In the genomic region with DNA sequence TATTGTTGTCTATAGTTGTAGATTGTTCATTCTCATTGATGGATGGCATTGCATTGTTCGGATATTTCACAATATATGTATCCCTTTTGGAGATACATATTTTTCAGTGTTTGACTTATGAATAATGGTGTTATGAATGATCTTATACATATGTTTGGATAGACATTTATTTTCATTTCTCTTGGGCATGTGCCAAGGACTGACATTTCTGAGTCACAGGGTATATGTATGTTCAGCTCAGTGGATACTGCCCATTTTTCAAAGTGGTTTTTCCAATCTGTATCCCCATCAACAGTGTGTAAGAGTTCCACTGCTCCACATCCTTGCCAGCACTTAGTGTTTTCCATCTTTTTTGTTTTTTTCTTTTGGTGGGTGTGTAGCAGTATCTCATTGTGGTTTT, we compare ENCODE assay signal across 17 cellular contexts. TPM values are rescaled to one million over a fixed set of nuclear protein-coding genes. Genes with fewer than 3 reads are reported as not detected.
"Had no signal": no experiment of that assay in that cellular context is flagged by ENCODE, and none has a peak within 500 bp of the region (broad histone marks: within the 10 kb centered on the region; RNA-seq: fewer than 3 reads in every experiment).

No MANE protein-coding gene starts in this region.

- H3K27me3 ChIP-seq: esophagus squamous epithelium, left lung, thyroid gland had no signal

- H3K4me1 ChIP-seq: adrenal gland, esophagus squamous epithelium, left lung, thyroid gland had no signal

- H3K9me3 ChIP-seq: adrenal gland, esophagus squamous epithelium, left lung, thyroid gland had no signal

- ATAC-seq: activated naive CD4-positive, alpha-beta T cell treated with anti-CD3 and anti-CD28 coated beads, Interleukin-2, amount 50 U/mL, for 72 hours; left lung; stimulated activated naive B cell treated with anti-CD40 and anti-IgM and Interleukin-4, amounts not matched to agents 10 μg/mL and 1 μg/mL and 100 μg/mL, for 72 hours had no signal

- DNase-seq: activated CD4-positive, alpha-beta T cell treated with anti-CD3 and anti-CD28 coated beads, Interleukin-2, amount 50 U/mL, for 48 hours; activated gamma-delta T cell treated with Interleukin-2 at 50 U/mL for 16 hours; activated T-cell treated with anti-CD3 and anti-CD28 coated beads for 4 hours; adrenal gland; central memory CD4-positive, alpha-beta T cell; cortex of kidney; effector CD4-positive, alpha-beta T cell; esophagus squamous epithelium; hypothalamus; kidney; left lung; occipital lobe; retina; stimulated activated naive B cell treated with anti-CD40 and anti-IgM and Interleukin-4, amounts not matched to agents 10 μg/mL and 1 μg/mL and 100 μg/mL, for 72 hours; thyroid gland had no signal

- H3K4me3 ChIP-seq: adrenal gland, esophagus squamous epithelium, left lung, thyroid gland had no signal

- H3K27ac ChIP-seq: adrenal gland, esophagus squamous epithelium, left lung, thyroid gland had no signal

- H3K36me3 ChIP-seq: adrenal gland, esophagus squamous epithelium, left lung, thyroid gland had no signal

RNA-seq across cellular contexts. Expression of a gene that starts 45.0 kb away (rescaled TPM):
- polyA plus RNA-seq: urinary bladder had no signal
